13 cellular contexts compared by ENCODE assay signal in genomic region chr22:36423461-36424404, GRCh38. TPM values are rescaled to one million over a fixed set of nuclear protein-coding genes. Genes with fewer than 3 reads are reported as not detected.
A peak's percentile ranks its signal among the peaks of the same experiment; 100 is the strongest.
DNase-seq lines count a peak whose midpoint lies in the region; TF ChIP-seq lines count a peak whose summit lies in the region.
"Had no signal": no experiment of that assay in that cellular context is flagged by ENCODE, and none has a peak within 500 bp of the region (broad histone marks: within the 10 kb centered on the region; RNA-seq: fewer than 3 reads in every experiment).

No MANE protein-coding gene starts in this region.

- intact Hi-C loops in adrenal gland (cut with DNase I), result no loop called here

- H3K27ac Mint-ChIP-seq in chondrocyte (ENCODE audit: unreplicated experiment) (peak overlapping the region; percentile 59), neural progenitor cell (peak overlapping the region; percentile 19)

- H3K27ac ChIP-seq in neural progenitor cell, result no peak overlapping the region
- no peak overlapping the region for H3K27ac ChIP-seq in adrenal gland
- H3K27ac ChIP-seq in right atrium auricular region, result no peak overlapping the region
- H3K27ac ChIP-seq: body of pancreas, pancreas, suprapubic skin had no signal

- WGBS in adrenal gland, 4 donors, result 81 to 86% (median 83%) methylated on average over 13 to 16 of the region's 16 CpGs

- no peak for TF ChIP-seq CTCF in chondrocyte (IDR thresholded peaks at IDR 0.05)
- no peak for TF ChIP-seq CTCF in neural progenitor cell (IDR thresholded peaks at IDR 0.05)
- no peak for TF ChIP-seq CTCF in adrenal gland (IDR thresholded peaks at IDR 0.05)
- no peak for TF ChIP-seq CTCF in right atrium auricular region (IDR thresholded peaks at IDR 0.05)

- H3K36me3 Mint-ChIP-seq in chondrocyte (ENCODE audit: low read depth), result no peaks in the 10 kb centered on the region
- H3K36me3 Mint-ChIP-seq in neural progenitor cell, result no peaks in the 10 kb centered on the region

- H3K36me3 ChIP-seq in neural progenitor cell (no peaks in the 10 kb centered on the region), adrenal gland (replicated peaks in 1 of 2) (no peaks in the 10 kb centered on the region), right atrium auricular region (no peaks in the 10 kb centered on the region)
- H3K36me3 ChIP-seq: pancreas, suprapubic skin had no signal

- H3K4me1 Mint-ChIP-seq in chondrocyte (ENCODE audit: low read depth) (peaks cover 49% of the 10 kb centered on the region), neural progenitor cell (peaks cover 18% of the 10 kb centered on the region)

- no peak overlapping the region for H3K4me3 ChIP-seq in neural progenitor cell
- no peak overlapping the region for H3K4me3 ChIP-seq in adrenal gland
- H3K4me3 ChIP-seq in right atrium auricular region, result no peak overlapping the region
- H3K4me3 ChIP-seq: body of pancreas, pancreas, suprapubic skin had no signal

- H3K27me3 ChIP-seq in neural progenitor cell (no peaks in the 10 kb centered on the region), adrenal gland (no peaks in the 10 kb centered on the region), right atrium auricular region (no peaks in the 10 kb centered on the region)
- H3K27me3 ChIP-seq: body of pancreas, pancreas, suprapubic skin had no signal

- TF ChIP-seq POLR2A in adrenal gland (IDR thresholded peaks at IDR 0.05), result no peak

- H4K20me1 ChIP-seq in neural progenitor cell (ENCODE audit: low read depth), result no peaks in the 10 kb centered on the region

- H3K9me3 ChIP-seq in neural progenitor cell (ENCODE audit: low read depth) (no peaks in the 10 kb centered on the region), adrenal gland (replicated peaks in 1 of 3) (no peaks in the 10 kb centered on the region), right atrium auricular region (no peaks in the 10 kb centered on the region)
- H3K9me3 ChIP-seq: body of pancreas, pancreas, suprapubic skin had no signal

- DNase-seq in EH (ENCODE audit: low read depth) (peak; percentile 77), MV-4-11 (lab: John Stamatoyannopoulos, UW) (peak; percentile 95), chondrocyte (ENCODE audit: low spot score) (no peak), neural progenitor cell (ENCODE audit: low spot score) (no peak), adrenal gland (no peak), putamen (ENCODE audit: low spot score) (no peak), dermis blood vessel endothelial cell (no peak), right atrium auricular region (ENCODE audit: low spot score) (no peak)
- DNase-seq: body of pancreas, Calu3, NCI-H187 treated with DMSO at 0.1 percent for 48 hours, pancreas had no signal

- H3F3A ChIP-seq in neural progenitor cell (ENCODE audit: low read depth), result peaks cover 32% of the 10 kb centered on the region

- no peaks in the 10 kb centered on the region for H3K27me3 Mint-ChIP-seq in chondrocyte (ENCODE audit: low read depth)
- peaks cover 3% of the 10 kb centered on the region for H3K27me3 Mint-ChIP-seq in neural progenitor cell (ENCODE audit: insufficient read depth, low read depth)

- no peak overlapping the region for H3K9ac ChIP-seq in neural progenitor cell

- H3K4me1 ChIP-seq in neural progenitor cell (peaks cover 14% of the 10 kb centered on the region), adrenal gland (replicated peaks in 1 of 2) (peaks cover 6 to 15% of the 10 kb centered on the region in 2 donors), right atrium auricular region (peaks cover 0 to 28% of the 10 kb centered on the region in 2 donors)

- H2AFZ ChIP-seq in neural progenitor cell (replicated peaks), result no peak overlapping the region

- H3K4me3 Mint-ChIP-seq in chondrocyte (ENCODE audit: unreplicated experiment), result no peak overlapping the region
- no peak overlapping the region for H3K4me3 Mint-ChIP-seq in neural progenitor cell

- no peaks in the 10 kb centered on the region for H3K79me2 ChIP-seq in neural progenitor cell (ENCODE audit: low read depth)

- no peak overlapping the region for H3K4me2 ChIP-seq in neural progenitor cell

- H3K9me3 Mint-ChIP-seq in chondrocyte (ENCODE audit: low read depth) (no peaks in the 10 kb centered on the region), neural progenitor cell (no peaks in the 10 kb centered on the region)

RNA-seq across cellular contexts. Expression of gene MYH9, which starts 36.0 kb away (rescaled TPM):
- total RNA-seq in chondrocyte (1,046 to 1,908 TPM (median 1,853 TPM) in 3 replicates), neural progenitor cell (ENCODE audit: low replicate concordance) (77.2 and 189 TPM in 2 replicates), adrenal gland (100 to 1,000 TPM; 294 to 427 (median 369) TPM), dermis blood vessel endothelial cell (803 and 1,099 TPM in 2 replicates), right atrium auricular region (100 to 1,000 TPM; 125 to 229 TPM)
- 100 to 1,000 TPM in 2 of 3 donors, 10 to 100 TPM in 1; 96.2 to 164 (median 133) TPM for polyA plus RNA-seq in adrenal gland

RNA-seq across cellular contexts. Expression of gene TXN2, which starts 57.7 kb away (rescaled TPM):
- total RNA-seq in chondrocyte (45.7 to 54.9 TPM (median 48.5 TPM) in 3 replicates), neural progenitor cell (ENCODE audit: low replicate concordance) (19.8 and 31.8 TPM in 2 replicates), adrenal gland (100 to 1,000 TPM; 160 to 245 (median 190) TPM), dermis blood vessel endothelial cell (22.0 and 30.3 TPM in 2 replicates), right atrium auricular region (10 to 100 TPM; 70.6 to 82.1 TPM)
- polyA plus RNA-seq in adrenal gland, result 100 to 1,000 TPM; 213 to 241 (median 223) TPM

Comparison
In these comparisons a context has a peak if more than half of its experiments do, and no peak if none do; other contexts are left out.
1. DNase-seq: peak in EH (single experiment) and MV-4-11 (single experiment); none in chondrocyte (single experiment), neural progenitor cell (single experiment), adrenal gland (0 of 7), putamen (single experiment), dermis blood vessel endothelial cell (single experiment) and right atrium auricular region (single experiment).